In genomic region chr19:45500918-45501729, GRCh38 we compare ENCODE assay signal across 26 cellular contexts. TPM values are rescaled to one million over a fixed set of nuclear protein-coding genes. Genes with fewer than 3 reads are reported as not detected.
A peak's percentile ranks its signal among the peaks of the same experiment; 100 is the strongest.
DNase-seq lines count a peak whose midpoint lies in the region; ATAC-seq and TF ChIP-seq lines count a peak whose summit lies in the region.
"Had no signal": no experiment of that assay in that cellular context is flagged by ENCODE, and none has a peak within 500 bp of the region (broad histone marks: within the 10 kb centered on the region; RNA-seq: fewer than 3 reads in every experiment).

No MANE protein-coding gene starts in this region.

- H3K36me3 Mint-ChIP-seq in activated B cell treated with CpG ODN at 0.5 μM for 24 hours (ENCODE audit: low read depth) = no peaks in the 10 kb centered on the region

- no peaks in the 10 kb centered on the region for H3K27me3 Mint-ChIP-seq in activated B cell treated with CpG ODN at 0.5 μM for 24 hours
- H3K27me3 Mint-ChIP-seq: activated naive CD4-positive, alpha-beta T cell treated with anti-CD3 and anti-CD28 coated beads, Interleukin-2, amount 50 U/mL, for 24 hours had no signal

- intact Hi-C loops in right cardiac atrium (cut with DNase I) (no loop called here), left cardiac atrium (cut with DNase I) (no loop called here), activated B cell treated with CpG ODN at 0.5 μM for 24 hours (cut with micrococcal nuclease) (no loop called here)

- DNase-seq in right cardiac atrium = peak in 2 of 3 donors; percentile 1 to 4
- DNase-seq in left cardiac atrium = no peak
- DNase-seq in activated B cell treated with CpG ODN at 0.5 μM for 24 hours = no peak
- DNase-seq in AML-193 (lab: John Stamatoyannopoulos, UW) = no peak
- DNase-seq in SIG-M5 treated with dmso at 0.1 percent for 504 hours (lab: John Stamatoyannopoulos, UW; ENCODE audit: unreplicated experiment) = no peak
- DNase-seq: activated CD4-positive, alpha-beta T cell treated with anti-CD3 and anti-CD28 coated beads, Interleukin-2, amount 10 ng/mL, durations not matched to agents 24 days and 14 days; anterior cingulate cortex; central memory CD4-positive, alpha-beta T cell; heart right ventricle; Karpas-422; MV-4-11; NCI-H187 treated with DMSO at 0.1 percent for 48 hours; NCI-H748 treated with DMSO at 0.1 percent for 48 hours; OCI-M1; stimulated activated CD4-positive, alpha-beta T cell treated with anti-CD3 and anti-CD28 coated beads, Interleukin-4, amount 100 ng/mL, for 1 hour; stimulated activated naive CD8-positive, alpha-beta T cell treated with anti-CD3 and anti-CD28 coated beads, Interleukin-15, amount 100 ng/mL, for 72 hours; SW 1271; transverse colon had no signal

- peak overlapping the region; percentile 83 for H3K27ac Mint-ChIP-seq in activated B cell treated with CpG ODN at 0.5 μM for 24 hours
- H3K27ac Mint-ChIP-seq: activated CD4-positive, alpha-beta T cell treated with anti-CD3 and anti-CD28 coated beads, Interleukin-2, amount 10 ng/mL, durations not matched to agents 24 days and 14 days; activated naive CD4-positive, alpha-beta T cell treated with anti-CD3 and anti-CD28 coated beads, Interleukin-2, amount 50 U/mL, for 24 hours had no signal

- POLR2A ChIA-PET in activated B cell treated with CpG ODN at 0.5 μM for 24 hours (lab: Charles Lee) = interaction anchor here (0.5 kb wide), 1 partner anchor 230 kb away, joined by 10 read pairs; the partner anchor contains the start of gene FBXO46

- H3K4me1 Mint-ChIP-seq in activated B cell treated with CpG ODN at 0.5 μM for 24 hours = peaks cover 56% of the 10 kb centered on the region

- H3K9me3 Mint-ChIP-seq in activated B cell treated with CpG ODN at 0.5 μM for 24 hours = no peaks in the 10 kb centered on the region
- H3K9me3 Mint-ChIP-seq: activated CD4-positive, alpha-beta T cell treated with anti-CD3 and anti-CD28 coated beads, Interleukin-2, amount 10 ng/mL, durations not matched to agents 24 days and 14 days; activated naive CD4-positive, alpha-beta T cell treated with anti-CD3 and anti-CD28 coated beads, Interleukin-2, amount 50 U/mL, for 24 hours; stimulated activated naive CD8-positive, alpha-beta T cell treated with anti-CD3 and anti-CD28 coated beads, Interleukin-15, amount 100 ng/mL, for 72 hours had no signal

- H3K9me3 ChIP-seq in right cardiac atrium (ENCODE audit: control insufficient read depth, low read length) (no peaks in the 10 kb centered on the region), iPS-18c (ENCODE audit: control insufficient read depth, insufficient read depth, low read length) (no peaks in the 10 kb centered on the region)
- H3K9me3 ChIP-seq: BLaER1, heart right ventricle, transverse colon had no signal

- peaks cover 6% of the 10 kb centered on the region for H3K4me1 ChIP-seq in right cardiac atrium (ENCODE audit: control insufficient read depth, insufficient read depth, low read length)

- CTCF ChIA-PET in activated B cell treated with CpG ODN at 0.5 μM for 24 hours (lab: Charles Lee) = interaction anchor here (0.6 kb wide), 1 partner anchor 22 kb away, joined by 3 read pairs; no protein-coding TSS in a partner anchor

- H3K27me3 ChIP-seq in right cardiac atrium (ENCODE audit: control insufficient read depth, insufficient read depth) = no peaks in the 10 kb centered on the region

- 80% methylated on average over 8 of the region's 8 CpGs for WGBS in right cardiac atrium

- H3K4me3 ChIP-seq in right cardiac atrium (ENCODE audit: low read length) (no peak overlapping the region), iPS-18c (ENCODE audit: insufficient read depth, low read depth, low read length) (peak overlapping the region; percentile 28; the same call in 1 of the 2 replicates)
- H3K4me3 ChIP-seq: BLaER1, heart right ventricle, smooth muscle cell, transverse colon had no signal

- TF ChIP-seq CTCF in activated B cell treated with CpG ODN at 0.5 μM for 24 hours (IDR thresholded peaks at IDR 0.05) = no peak

- H3K4me3 Mint-ChIP-seq in activated B cell treated with CpG ODN at 0.5 μM for 24 hours = no peak overlapping the region
- H3K4me3 Mint-ChIP-seq: activated CD4-positive, alpha-beta T cell treated with anti-CD3 and anti-CD28 coated beads, Interleukin-2, amount 10 ng/mL, durations not matched to agents 24 days and 14 days; activated naive CD4-positive, alpha-beta T cell treated with anti-CD3 and anti-CD28 coated beads, Interleukin-2, amount 50 U/mL, for 24 hours; stimulated activated naive CD8-positive, alpha-beta T cell treated with anti-CD3 and anti-CD28 coated beads, Interleukin-15, amount 100 ng/mL, for 72 hours had no signal

- ATAC-seq in right cardiac atrium = no peak
- no peak for ATAC-seq in left cardiac atrium
- no peak for ATAC-seq in activated B cell treated with CpG ODN at 0.5 μM for 24 hours (ENCODE audit: low read depth)
- ATAC-seq in GM19467 (IDR thresholded peaks at IDR 0.05; ENCODE audit: unreplicated experiment) = no peak
- ATAC-seq: HCT116; heart right ventricle; stimulated activated naive CD8-positive, alpha-beta T cell treated with anti-CD3 and anti-CD28 coated beads, Interleukin-15, amount 100 ng/mL, for 72 hours had no signal

- no peak overlapping the region for H3K27ac ChIP-seq in right cardiac atrium (ENCODE audit: low read length)
- peak overlapping the region; percentile 27 for H3K27ac ChIP-seq in temporal lobe (ENCODE audit: low read depth, low read length)
- H3K27ac ChIP-seq: BLaER1, epithelial cell of prostate, transverse colon had no signal

RNA-seq across cellular contexts. Expression of gene PPM1N, which starts 2.9 kb away (rescaled TPM):
- under 1 TPM in 2 of 4 donors, not detected in 2; 0.24 to 0.96 TPM for total RNA-seq in right cardiac atrium
- polyA plus RNA-seq in right cardiac atrium = 0.91 TPM
- total RNA-seq in left cardiac atrium = 1 to 10 TPM in 1 of 2 donors, under 1 TPM in 1; 0.47 to 1.0 TPM
- total RNA-seq in activated B cell treated with CpG ODN at 0.5 μM for 24 hours = 0.80 and 1.4 TPM in 2 replicates
- 0.25 TPM for total RNA-seq in temporal lobe

RNA-seq across cellular contexts. Expression of gene RTN2, which starts 4.3 kb away (rescaled TPM):
- total RNA-seq in right cardiac atrium (10 to 100 TPM; 18.7 to 26.4 (median 20.4) TPM), left cardiac atrium (10 to 100 TPM; 13.0 to 16.3 TPM), activated B cell treated with CpG ODN at 0.5 μM for 24 hours (1.2 and 1.5 TPM in 2 replicates), temporal lobe (58.8 TPM)
- polyA plus RNA-seq in right cardiac atrium = 20.2 TPM

RNA-seq across cellular contexts. Expression of gene VASP, which starts 6.2 kb away (rescaled TPM):
- total RNA-seq in right cardiac atrium = 10 to 100 TPM; 44.1 to 85.4 (median 47.4) TPM
- polyA plus RNA-seq in right cardiac atrium = 42.2 TPM
- total RNA-seq in left cardiac atrium = 10 to 100 TPM; 48.4 to 91.7 TPM
- 294 and 300 TPM in 2 replicates for total RNA-seq in activated B cell treated with CpG ODN at 0.5 μM for 24 hours
- 9.3 TPM for total RNA-seq in temporal lobe

RNA-seq across cellular contexts. Expression of gene FOSB, which starts 33.3 kb away (rescaled TPM):
- total RNA-seq in right cardiac atrium (10 to 100 TPM in 1 of 4 donors, 1 to 10 TPM in 3; 1.6 to 16.3 (median 6.1) TPM), left cardiac atrium (1 to 10 TPM; 1.5 to 5.5 TPM), activated B cell treated with CpG ODN at 0.5 μM for 24 hours (16.8 and 20.4 TPM in 2 replicates), temporal lobe (0.49 TPM)
- polyA plus RNA-seq in right cardiac atrium = 57.8 TPM

Comparison
In these comparisons a context has a peak if more than half of its experiments do, and no peak if none do; other contexts are left out.
1. DNase-seq: peak in right cardiac atrium (2 of 3); none in left cardiac atrium (single experiment), activated B cell treated with CpG ODN at 0.5 μM for 24 hours (single experiment), AML-193 (0 of 2) and SIG-M5 treated with dmso at 0.1 percent for 504 hours (single experiment).